ENCODE assay signal across 24 cellular contexts in the genomic region with DNA sequence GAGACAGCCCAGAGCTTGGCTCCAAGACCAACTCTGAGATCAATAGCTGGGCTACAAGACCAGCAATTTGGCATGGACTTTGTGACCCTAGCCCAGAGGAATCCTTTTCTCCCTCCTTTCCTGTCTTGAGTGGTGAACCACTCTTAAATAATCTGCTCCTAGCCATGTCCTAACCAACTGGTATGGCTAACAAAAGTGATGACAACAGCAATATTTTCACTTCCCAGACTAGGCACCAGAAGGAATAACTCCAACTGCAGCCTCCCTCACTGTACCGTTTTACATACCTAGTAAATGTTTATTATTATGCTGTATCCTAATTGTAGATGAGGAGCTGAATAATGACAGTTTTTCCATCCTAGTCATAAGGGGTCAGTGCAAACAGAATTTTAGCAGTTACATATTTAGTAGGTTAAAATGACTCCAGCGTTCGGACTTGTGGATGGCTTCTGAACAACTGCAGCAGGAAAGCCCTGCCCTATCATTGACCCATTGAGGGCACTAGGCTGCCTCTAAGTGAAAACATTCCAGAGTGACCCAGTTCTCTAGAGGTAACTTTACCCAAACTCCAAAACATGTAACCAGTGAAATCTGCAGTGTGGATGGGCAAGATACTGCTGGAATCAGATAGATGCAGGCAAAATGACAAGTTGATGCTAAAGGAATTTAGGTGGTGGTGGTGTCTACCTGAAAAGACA.
DNase-seq lines count a peak whose midpoint lies in the region; ATAC-seq, FAIRE-seq and TF ChIP-seq lines count a peak whose summit lies in the region.
"Had no signal": no experiment of that assay in that cellular context is flagged by ENCODE, and none has a peak within 500 bp of the region (broad histone marks: within the 10 kb centered on the region; RNA-seq: fewer than 3 reads in every experiment).

No MANE protein-coding gene starts in this region.

- H3K36me3 Mint-ChIP-seq in WTC11 = no peaks in the 10 kb centered on the region
- H3K36me3 Mint-ChIP-seq: CD14-positive monocyte; CD8-positive, alpha-beta memory T cell had no signal

- no peak overlapping the region for H3K4me3 Mint-ChIP-seq in WTC11
- H3K4me3 Mint-ChIP-seq: CD14-positive monocyte; CD4-positive, alpha-beta T cell; CD8-positive, alpha-beta memory T cell had no signal

- no peaks in the 10 kb centered on the region for H3K9me3 Mint-ChIP-seq in WTC11
- H3K9me3 Mint-ChIP-seq: CD14-positive monocyte; CD4-positive, alpha-beta T cell; CD8-positive, alpha-beta memory T cell had no signal

- H3K36me3 ChIP-seq in gastroesophageal sphincter = no peaks in the 10 kb centered on the region
- H3K36me3 ChIP-seq: BE2C; BLaER1 treated with 17β-estradiol and CSF1 and Interleukin-3, amounts not matched to agents 10 nM and 100 nM had no signal

- no peak overlapping the region for H3K4me2 ChIP-seq in A549
- H3K4me2 ChIP-seq: BLaER1 treated with 17β-estradiol and CSF1 and Interleukin-3, amounts not matched to agents 10 nM and 100 nM had no signal

- H3K4me1 Mint-ChIP-seq in WTC11 = peaks cover 12% of the 10 kb centered on the region
- H3K4me1 Mint-ChIP-seq: CD14-positive monocyte had no signal

- H3K27ac Mint-ChIP-seq in WTC11 = peak overlapping the region; percentile 75
- H3K27ac Mint-ChIP-seq: CD14-positive monocyte; CD4-positive, alpha-beta T cell; CD8-positive, alpha-beta memory T cell had no signal

- H3K4me1 ChIP-seq in A549 (no peaks in the 10 kb centered on the region), gastroesophageal sphincter (peaks cover 0 to 15% (median 0%) of the 10 kb centered on the region in 3 donors)
- H3K4me1 ChIP-seq: BLaER1 treated with 17β-estradiol and CSF1 and Interleukin-3, amounts not matched to agents 10 nM and 100 nM had no signal

- TF ChIP-seq POLR2A in A549 (IDR thresholded peaks at IDR 0.05; ENCODE audit: low read length) (no peak), gastroesophageal sphincter (IDR thresholded peaks at IDR 0.05) (no peak)

- no peaks in the 10 kb centered on the region for H3K27me3 ChIP-seq in gastroesophageal sphincter
- H3K27me3 ChIP-seq: BE2C; BLaER1 treated with 17β-estradiol and CSF1 and Interleukin-3, amounts not matched to agents 10 nM and 100 nM had no signal

- POLR2A ChIA-PET in A549 (lab: Yijun Ruan, JAX) (no interaction called here), WTC11 (lab: Charles Lee) (no interaction called here)

- H3K27ac ChIP-seq in A549 (no peak overlapping the region), gastroesophageal sphincter (no peak overlapping the region)
- H3K27ac ChIP-seq: 22Rv1; BLaER1 treated with 17β-estradiol and CSF1 and Interleukin-3, amounts not matched to agents 10 nM and 100 nM; GM23248 had no signal

- H3K27me3 Mint-ChIP-seq in WTC11 (ENCODE audit: low read depth) = no peaks in the 10 kb centered on the region

- TF ChIP-seq CTCF in A549 (IDR thresholded peaks at IDR 0.05) (no peak), WTC11 (IDR thresholded peaks at IDR 0.05) (no peak), gastroesophageal sphincter (IDR thresholded peaks at IDR 0.05) (no peak)

- no peak overlapping the region for H3K4me3 ChIP-seq in A549
- no peak overlapping the region for H3K4me3 ChIP-seq in gastroesophageal sphincter
- H3K4me3 ChIP-seq: BLaER1 treated with 17β-estradiol and CSF1 and Interleukin-3, amounts not matched to agents 10 nM and 100 nM; GM12878; GM23248 had no signal

- TF ChIP-seq RAD21 in A549 (conservative IDR thresholded peaks at IDR 0.05 in 1 of 2, IDR thresholded peaks at IDR 0.05 in 1 of 2) = no peak

- DNase-seq in A549 (ENCODE audit: low read depth in 1 of 2, low spot score in 1 of 2) (no peak), WTC11 (ENCODE audit: low spot score) (no peak), left lobe of liver (ENCODE audit: low spot score) (no peak), NCI-H1105 (lab: John Stamatoyannopoulos, UW) (no peak), GOT3 (lab: John Stamatoyannopoulos, UW) (no peak)
- DNase-seq: ACHN; AML-193; BE2C; CD4-positive, alpha-beta T cell; CD8-positive, alpha-beta memory T cell; DMS 273 treated with DMSO at 0.1 percent for 48 hours; DMS79; EL; GDM1; GM23248; HCEC 1CT had no signal

- FAIRE-seq in A549 (lab: Jason Lieb, UNC) = no peak
- FAIRE-seq: A204.1, D721Med, GM12878, GM19239 had no signal

- TF ChIP-seq EP300 in A549 (IDR thresholded peaks at IDR 0.05) (no peak), gastroesophageal sphincter (IDR thresholded peaks at IDR 0.05) (no peak)

- H3K9me3 ChIP-seq in A549 = no peaks in the 10 kb centered on the region
- H3K9me3 ChIP-seq in gastroesophageal sphincter = no peaks in the 10 kb centered on the region
- H3K9me3 ChIP-seq: BE2C; BLaER1 treated with 17β-estradiol and CSF1 and Interleukin-3, amounts not matched to agents 10 nM and 100 nM had no signal

- no peak for ATAC-seq in A549
- ATAC-seq in WTC11 = peak; percentile 38
- ATAC-seq in left lobe of liver = peak; percentile 38
- ATAC-seq in gastroesophageal sphincter = no peak
- ATAC-seq: GM12878 had no signal

- 91% methylated on average over 3 of the region's 3 CpGs for WGBS in A549 (ENCODE audit: missing lambda C conversion rate)
- 51 to 54% methylated on average over 3 of the region's 3 CpGs for WGBS in gastroesophageal sphincter (ENCODE audit: low coverage in 1 of 2), 2 donors

- CTCF ChIA-PET in A549 (lab: Yijun Ruan, JAX) = no interaction called here
- CTCF ChIA-PET in WTC11 (lab: Charles Lee) = interaction anchor here (0.7 to 1.4 kb wide), 5 partner anchors 13 to 161 kb away, joined by 3 to 8 read pairs (median 5); no protein-coding TSS in a partner anchor

TF ChIP-seq in A549, 52 proteins besides CTCF, POLR2A, EP300 and RAD21:
- peak; percentile 85 for TF ChIP-seq MAFK (IDR thresholded peaks at IDR 0.05; ENCODE audit: partially characterized antibody)
- TF ChIP-seq, protein P1, sequence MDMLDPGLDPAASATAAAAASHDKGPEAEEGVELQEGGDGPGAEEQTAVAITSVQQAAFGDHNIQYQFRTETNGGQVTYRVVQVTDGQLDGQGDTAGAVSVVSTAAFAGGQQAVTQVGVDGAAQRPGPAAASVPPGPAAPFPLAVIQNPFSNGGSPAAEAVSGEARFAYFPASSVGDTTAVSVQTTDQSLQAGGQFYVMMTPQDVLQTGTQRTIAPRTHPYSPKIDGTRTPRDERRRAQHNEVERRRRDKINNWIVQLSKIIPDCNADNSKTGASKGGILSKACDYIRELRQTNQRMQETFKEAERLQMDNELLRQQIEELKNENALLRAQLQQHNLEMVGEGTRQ (IDR thresholded peaks at IDR 0.05) = no peak
- TF ChIP-seq CEBPB (IDR thresholded peaks at IDR 0.05) = no peak
TF ChIP-seq in A549: peak in this region for 1.

TF ChIP-seq in WTC11, 78 proteins besides CTCF, POLR2A, EP300 and RAD21 (continues in another document):
- TF ChIP-seq GTF2I (CRISPR knock-in tag; conservative IDR thresholded peaks at IDR 0.05) = no peak
- TF ChIP-seq, protein P2, sequence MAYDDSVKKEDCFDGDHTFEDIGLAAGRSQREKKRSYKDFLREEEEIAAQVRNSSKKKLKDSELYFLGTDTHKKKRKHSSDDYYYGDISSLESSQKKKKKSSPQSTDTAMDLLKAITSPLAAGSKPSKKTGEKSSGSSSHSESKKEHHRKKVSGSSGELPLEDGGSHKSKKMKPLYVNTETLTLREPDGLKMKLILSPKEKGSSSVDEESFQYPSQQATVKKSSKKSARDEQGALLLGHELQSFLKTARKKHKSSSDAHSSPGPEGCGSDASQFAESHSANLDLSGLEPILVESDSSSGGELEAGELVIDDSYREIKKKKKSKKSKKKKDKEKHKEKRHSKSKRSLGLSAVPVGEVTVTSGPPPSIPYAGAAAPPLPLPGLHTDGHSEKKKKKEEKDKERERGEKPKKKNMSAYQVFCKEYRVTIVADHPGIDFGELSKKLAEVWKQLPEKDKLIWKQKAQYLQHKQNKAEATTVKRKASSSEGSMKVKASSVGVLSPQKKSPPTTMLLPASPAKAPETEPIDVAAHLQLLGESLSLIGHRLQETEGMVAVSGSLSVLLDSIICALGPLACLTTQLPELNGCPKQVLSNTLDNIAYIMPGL (CRISPR knock-in tag; IDR thresholded peaks at IDR 0.05) = no peak
- TF ChIP-seq, protein P3, sequence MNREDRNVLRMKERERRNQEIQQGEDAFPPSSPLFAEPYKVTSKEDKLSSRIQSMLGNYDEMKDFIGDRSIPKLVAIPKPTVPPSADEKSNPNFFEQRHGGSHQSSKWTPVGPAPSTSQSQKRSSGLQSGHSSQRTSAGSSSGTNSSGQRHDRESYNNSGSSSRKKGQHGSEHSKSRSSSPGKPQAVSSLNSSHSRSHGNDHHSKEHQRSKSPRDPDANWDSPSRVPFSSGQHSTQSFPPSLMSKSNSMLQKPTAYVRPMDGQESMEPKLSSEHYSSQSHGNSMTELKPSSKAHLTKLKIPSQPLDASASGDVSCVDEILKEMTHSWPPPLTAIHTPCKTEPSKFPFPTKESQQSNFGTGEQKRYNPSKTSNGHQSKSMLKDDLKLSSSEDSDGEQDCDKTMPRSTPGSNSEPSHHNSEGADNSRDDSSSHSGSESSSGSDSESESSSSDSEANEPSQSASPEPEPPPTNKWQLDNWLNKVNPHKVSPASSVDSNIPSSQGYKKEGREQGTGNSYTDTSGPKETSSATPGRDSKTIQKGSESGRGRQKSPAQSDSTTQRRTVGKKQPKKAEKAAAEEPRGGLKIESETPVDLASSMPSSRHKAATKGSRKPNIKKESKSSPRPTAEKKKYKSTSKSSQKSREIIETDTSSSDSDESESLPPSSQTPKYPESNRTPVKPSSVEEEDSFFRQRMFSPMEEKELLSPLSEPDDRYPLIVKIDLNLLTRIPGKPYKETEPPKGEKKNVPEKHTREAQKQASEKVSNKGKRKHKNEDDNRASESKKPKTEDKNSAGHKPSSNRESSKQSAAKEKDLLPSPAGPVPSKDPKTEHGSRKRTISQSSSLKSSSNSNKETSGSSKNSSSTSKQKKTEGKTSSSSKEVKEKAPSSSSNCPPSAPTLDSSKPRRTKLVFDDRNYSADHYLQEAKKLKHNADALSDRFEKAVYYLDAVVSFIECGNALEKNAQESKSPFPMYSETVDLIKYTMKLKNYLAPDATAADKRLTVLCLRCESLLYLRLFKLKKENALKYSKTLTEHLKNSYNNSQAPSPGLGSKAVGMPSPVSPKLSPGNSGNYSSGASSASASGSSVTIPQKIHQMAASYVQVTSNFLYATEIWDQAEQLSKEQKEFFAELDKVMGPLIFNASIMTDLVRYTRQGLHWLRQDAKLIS (CRISPR knock-in tag; IDR thresholded peaks at IDR 0.05; ENCODE audit: borderline replicate concordance) = no peak

Comparison
In these comparisons a context has a peak if more than half of its experiments do, and no peak if none do; other contexts are left out.
1. ATAC-seq: peak in WTC11 (single experiment) and left lobe of liver (single experiment); none in A549 (0 of 2) and gastroesophageal sphincter (single experiment).